Comparison of ENCODE assay signal across 14 cellular contexts in the genomic region with DNA sequence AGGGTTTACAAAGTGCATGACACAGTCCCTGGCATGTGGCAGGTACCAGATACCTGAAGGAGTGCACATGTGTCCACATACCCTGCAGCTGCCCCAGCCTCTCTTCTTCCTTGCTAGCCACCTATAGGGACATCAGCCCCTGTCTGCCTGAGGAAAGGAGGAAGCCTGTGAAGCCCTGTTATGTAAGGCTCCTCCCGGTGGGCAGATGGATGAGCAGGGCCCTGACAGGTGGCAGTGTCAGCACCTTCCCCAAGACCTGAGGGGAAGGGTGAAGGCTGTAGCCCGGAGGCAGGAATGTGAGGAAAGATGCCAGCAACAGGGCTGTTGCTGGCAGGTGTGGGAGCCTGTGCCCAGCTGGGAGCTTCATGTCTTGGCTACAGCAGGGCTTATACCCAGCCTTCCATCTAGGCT. TPM values are rescaled to one million over a fixed set of nuclear protein-coding genes. Genes with fewer than 3 reads are reported as not detected.
DNase-seq lines count a peak whose midpoint lies in the region; ATAC-seq and TF ChIP-seq lines count a peak whose summit lies in the region.
"Had no signal": no experiment of that assay in that cellular context is flagged by ENCODE, and none has a peak within 500 bp of the region (broad histone marks: within the 10 kb centered on the region; RNA-seq: fewer than 3 reads in every experiment).

No MANE protein-coding gene starts in this region.

- peak in 1 of 5 donors; percentile 21 for DNase-seq in CD8-positive, alpha-beta memory T cell
- DNase-seq in body of pancreas (peak; percentile 1 to 12 (median 8)), natural killer cell (no peak), ACHN (no peak), iPS-NIHi11 (ENCODE audit: low spot score) (no peak)
- no peak for DNase-seq in stimulated activated naive B cell treated with anti-CD40 and anti-IgM and Interleukin-4, amounts not matched to agents 10 μg/mL and 1 μg/mL and 100 μg/mL, for 72 hours
- DNase-seq: cortex of kidney, NCI-H1105, NCI-H510A had no signal

- intact Hi-C loops in body of pancreas (cut with DNase I), result no loop called here
- intact Hi-C loops in natural killer cell (cut with micrococcal nuclease), result no loop called here

- POLR2A ChIA-PET in CD8-positive, alpha-beta memory T cell (lab: Charles Lee), result interaction anchor here (1.4 to 16.0 kb wide), 2 partner anchors 19 to 33 kb away, joined by 3 to 272 read pairs; a partner anchor contains a TSS

- peaks cover 90 to 99% (median 98%) of the 10 kb centered on the region in 3 donors for H3K4me1 Mint-ChIP-seq in CD8-positive, alpha-beta memory T cell
- H3K4me1 Mint-ChIP-seq in IgD-negative memory B cell, result peaks cover 29 to 64% (median 38%) of the 10 kb centered on the region in 3 donors
- peaks cover 45 to 85% of the 10 kb centered on the region in 2 donors for H3K4me1 Mint-ChIP-seq in natural killer cell
- H3K4me1 Mint-ChIP-seq in stimulated activated naive B cell treated with anti-CD40 and anti-IgM and Interleukin-4, amounts not matched to agents 10 μg/mL and 1 μg/mL and 100 μg/mL, for 72 hours, result peaks cover 68 to 83% of the 10 kb centered on the region in 2 donors

- H3K9me3 Mint-ChIP-seq in CD8-positive, alpha-beta memory T cell, result no peaks in the 10 kb centered on the region
- H3K9me3 Mint-ChIP-seq in IgD-negative memory B cell (no peaks in the 10 kb centered on the region), natural killer cell (no peaks in the 10 kb centered on the region)
- H3K9me3 Mint-ChIP-seq in stimulated activated naive B cell treated with anti-CD40 and anti-IgM and Interleukin-4, amounts not matched to agents 10 μg/mL and 1 μg/mL and 100 μg/mL, for 72 hours, result no peaks in the 10 kb centered on the region
- H3K9me3 Mint-ChIP-seq: activated T-helper 2 cell treated with anti-CD3 and anti-CD28 coated beads, Interferon-gamma antibody, Interleukin-2, Interleukin-4, amounts not matched to agents 10 μg/mL and 5 μg/mL and 100 μg/mL, durations not matched to agents 14 hours and 24 hours and 36 hours had no signal

- peak overlapping the region; percentile 87 to 100 (median 96) for H3K27ac Mint-ChIP-seq in CD8-positive, alpha-beta memory T cell
- H3K27ac Mint-ChIP-seq in IgD-negative memory B cell (peak overlapping the region; percentile 14 to 79 (median 62)), natural killer cell (peak overlapping the region; percentile 98)
- no peak overlapping the region for H3K27ac Mint-ChIP-seq in stimulated activated naive B cell treated with anti-CD40 and anti-IgM and Interleukin-4, amounts not matched to agents 10 μg/mL and 1 μg/mL and 100 μg/mL, for 72 hours
- H3K27ac Mint-ChIP-seq: activated T-helper 2 cell treated with anti-CD3 and anti-CD28 coated beads, Interferon-gamma antibody, Interleukin-2, Interleukin-4, amounts not matched to agents 10 μg/mL and 5 μg/mL and 100 μg/mL, durations not matched to agents 14 hours and 24 hours and 36 hours had no signal

- TF ChIP-seq CTCF in body of pancreas (IDR thresholded peaks at IDR 0.05) (no peak), natural killer cell (IDR thresholded peaks at IDR 0.05) (no peak)

- no peak for ATAC-seq in body of pancreas
- ATAC-seq in natural killer cell, result no peak
- ATAC-seq in stimulated activated naive B cell treated with anti-CD40 and anti-IgM and Interleukin-4, amounts not matched to agents 10 μg/mL and 1 μg/mL and 100 μg/mL, for 72 hours (replicated peaks), result no peak
- no peak for ATAC-seq in GM21381 (IDR thresholded peaks at IDR 0.05; ENCODE audit: unreplicated experiment)

- H3K27ac ChIP-seq in CD8-positive, alpha-beta memory T cell (ENCODE audit: low read depth, low read length), result no peak overlapping the region
- H3K27ac ChIP-seq in body of pancreas, result no peak overlapping the region
- H3K27ac ChIP-seq: tibial artery had no signal

- no peak for TF ChIP-seq POLR2A in body of pancreas (IDR thresholded peaks at IDR 0.05)

- CTCF ChIA-PET in CD8-positive, alpha-beta memory T cell (lab: Charles Lee), result interaction anchor here (5.7 to 26.0 kb wide), 2 partner anchors 9 to 94 kb away, joined by 39 to 429 read pairs; no protein-coding TSS in a partner anchor

- H3K27me3 Mint-ChIP-seq in CD8-positive, alpha-beta memory T cell, result no peaks in the 10 kb centered on the region
- H3K27me3 Mint-ChIP-seq in IgD-negative memory B cell (no peaks in the 10 kb centered on the region), natural killer cell (ENCODE audit: low read depth in 2 of 2) (no peaks in the 10 kb centered on the region)
- no peaks in the 10 kb centered on the region for H3K27me3 Mint-ChIP-seq in stimulated activated naive B cell treated with anti-CD40 and anti-IgM and Interleukin-4, amounts not matched to agents 10 μg/mL and 1 μg/mL and 100 μg/mL, for 72 hours

- peaks cover 100% of the 10 kb centered on the region for H3K4me1 ChIP-seq in CD8-positive, alpha-beta memory T cell (ENCODE audit: insufficient read depth, low read length)
- peaks cover 5% of the 10 kb centered on the region for H3K4me1 ChIP-seq in body of pancreas

- H3K4me3 ChIP-seq in CD8-positive, alpha-beta memory T cell (ENCODE audit: low read length), result peak overlapping the region; percentile 31
- H3K4me3 ChIP-seq in body of pancreas, result no peak overlapping the region
- H3K4me3 ChIP-seq: tibial artery had no signal

- WGBS in body of pancreas, 2 donors, result 38% methylated on average over 2 of the region's 2 CpGs

- H3K36me3 ChIP-seq in CD8-positive, alpha-beta memory T cell (ENCODE audit: insufficient read depth, low read length), result peaks cover 80% of the 10 kb centered on the region
- H3K36me3 ChIP-seq in body of pancreas (replicated peaks in 1 of 2; ENCODE audit: insufficient read depth in 1 of 2, low read depth in 2 of 2), result peaks cover 0 to 1% of the 10 kb centered on the region in 2 donors

- in situ Hi-C loops in ACHN (cut with HindIII; ENCODE audit: low pct_ligation_motif_present, low pct_unique_long_range_greater_than_20kb, low sequenced_read_pairs), result no loop called here

- H3K4me3 Mint-ChIP-seq in CD8-positive, alpha-beta memory T cell, result peak overlapping the region; percentile 49 to 78 (median 72)
- H3K4me3 Mint-ChIP-seq in IgD-negative memory B cell (no peak overlapping the region), natural killer cell (peak overlapping the region; percentile 18)
- H3K4me3 Mint-ChIP-seq in stimulated activated naive B cell treated with anti-CD40 and anti-IgM and Interleukin-4, amounts not matched to agents 10 μg/mL and 1 μg/mL and 100 μg/mL, for 72 hours, result no peak overlapping the region

- no peaks in the 10 kb centered on the region for H3K27me3 ChIP-seq in CD8-positive, alpha-beta memory T cell (ENCODE audit: insufficient read depth, low read length, poor library complexity, severe bottlenecking)
- H3K27me3 ChIP-seq in body of pancreas, result no peaks in the 10 kb centered on the region
- H3K27me3 ChIP-seq: tibial artery had no signal

- H3K36me3 Mint-ChIP-seq in CD8-positive, alpha-beta memory T cell, result peaks cover 18 to 96% (median 23%) of the 10 kb centered on the region in 3 donors
- H3K36me3 Mint-ChIP-seq in IgD-negative memory B cell (peaks cover 5% of the 10 kb centered on the region), natural killer cell (no peaks in the 10 kb centered on the region)
- H3K36me3 Mint-ChIP-seq in stimulated activated naive B cell treated with anti-CD40 and anti-IgM and Interleukin-4, amounts not matched to agents 10 μg/mL and 1 μg/mL and 100 μg/mL, for 72 hours, result peaks cover 20 to 53% of the 10 kb centered on the region in 2 donors

- no peaks in the 10 kb centered on the region for H3K9me3 ChIP-seq in CD8-positive, alpha-beta memory T cell (ENCODE audit: low read length)
- no peaks in the 10 kb centered on the region for H3K9me3 ChIP-seq in body of pancreas
- H3K9me3 ChIP-seq: tibial artery had no signal

RNA-seq across cellular contexts. Expression of a gene that starts 21.7 kb away (rescaled TPM):
- 10 to 100 TPM; 85.2 to 89.7 TPM for total RNA-seq in CD8-positive, alpha-beta memory T cell
- 344 TPM for polyA plus RNA-seq in CD8-positive, alpha-beta memory T cell
- 41.7 TPM for polyA plus RNA-seq in IgD-negative memory B cell
- 1 to 10 TPM; 6.3 to 9.1 TPM for total RNA-seq in body of pancreas
- 100 to 1,000 TPM in 2 of 3 donors, 10 to 100 TPM in 1; 97.7 to 203 (median 158) TPM for total RNA-seq in natural killer cell
- total RNA-seq: HT1080 had no signal

RNA-seq across cellular contexts. Expression of a gene that starts 40.5 kb away (rescaled TPM):
- 100 to 1,000 TPM; 264 to 280 TPM for total RNA-seq in CD8-positive, alpha-beta memory T cell
- 1,187 TPM for polyA plus RNA-seq in CD8-positive, alpha-beta memory T cell
- polyA plus RNA-seq in IgD-negative memory B cell, result 875 TPM
- total RNA-seq in body of pancreas (10 to 100 TPM; 31.6 to 46.8 TPM), natural killer cell (100 to 1,000 TPM; 301 to 338 (median 315) TPM)

Comparison
In these comparisons a context has a peak if more than half of its experiments do, and no peak if none do; other contexts are left out.
1. DNase-seq: peak in body of pancreas (4 of 4); none in natural killer cell (single experiment), ACHN (single experiment), iPS-NIHi11 (single experiment) and stimulated activated naive B cell treated with anti-CD40 and anti-IgM and Interleukin-4, amounts not matched to agents 10 μg/mL and 1 μg/mL and 100 μg/mL, for 72 hours (single experiment).
2. H3K4me3 Mint-ChIP-seq: peak in CD8-positive, alpha-beta memory T cell (7 of 7) and natural killer cell (single experiment); none in IgD-negative memory B cell (0 of 4) and stimulated activated naive B cell treated with anti-CD40 and anti-IgM and Interleukin-4, amounts not matched to agents 10 μg/mL and 1 μg/mL and 100 μg/mL, for 72 hours (0 of 2).
3. RNA of a gene that starts 21.7 kb away (total RNA-seq): 97.7 to 203 TPM in natural killer cell and 85.2 to 89.7 TPM in CD8-positive, alpha-beta memory T cell; 6.3 to 9.1 TPM in body of pancreas; every median in the first group is over 4 times any median in the second.
4. RNA of a gene that starts 40.5 kb away (total RNA-seq): 301 to 338 TPM in natural killer cell and 264 to 280 TPM in CD8-positive, alpha-beta memory T cell; 31.6 to 46.8 TPM in body of pancreas; every median in the first group is over 4 times any median in the second.